8 cellular contexts compared by ENCODE assay signal in the genomic region with DNA sequence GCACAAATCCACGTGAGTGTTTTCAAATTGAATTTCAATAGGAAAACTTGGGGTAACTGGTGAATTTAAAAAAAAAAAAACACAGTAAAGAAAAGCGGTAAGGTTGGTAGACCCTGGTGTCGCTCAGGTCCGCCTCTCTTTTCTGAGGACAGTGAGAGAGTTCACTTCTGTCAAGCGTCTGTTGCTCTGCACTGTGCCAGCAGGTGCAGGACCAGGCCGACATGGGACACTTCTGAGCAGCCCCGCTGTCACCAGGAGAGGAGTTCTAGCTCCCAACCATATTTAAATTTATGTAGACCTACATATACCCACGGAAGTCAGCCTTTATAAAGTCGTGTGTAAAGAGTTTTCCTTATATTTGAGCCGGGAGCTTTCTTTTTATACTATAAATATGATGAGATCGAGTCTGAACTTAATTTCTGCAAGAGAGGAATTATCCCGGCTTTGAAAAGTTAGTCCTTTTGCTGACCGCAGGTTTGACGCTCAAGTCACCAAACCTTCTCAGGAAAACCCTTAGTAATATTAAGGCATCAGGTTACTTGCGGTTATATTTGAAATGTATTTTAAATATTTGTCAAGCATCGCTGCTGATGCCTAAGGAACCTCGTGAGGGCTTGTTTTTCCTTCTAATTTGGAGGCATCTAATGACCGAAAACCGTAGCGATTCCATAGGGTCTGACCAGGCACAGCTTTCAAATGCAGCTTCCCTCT. TPM values are rescaled to one million over a fixed set of nuclear protein-coding genes. Genes with fewer than 3 reads are reported as not detected.
DNase-seq lines count a peak whose midpoint lies in the region; ATAC-seq, FAIRE-seq and TF ChIP-seq lines count a peak whose summit lies in the region.

No MANE protein-coding gene starts in this region.

- H3K4me3 Mint-ChIP-seq in brain: peak overlapping the region; percentile 67 to 77 (median 73)

- H3K27me3 Mint-ChIP-seq in brain: peaks cover 63% of the 10 kb centered on the region

- DNase-seq in SK-N-MC (ENCODE audit: low read depth, low spot score) (no peak), NCI-H2196 treated with DMSO at 0.1 percent for 48 hours (lab: John Stamatoyannopoulos, UW; ENCODE audit: unreplicated experiment) (no peak), GM19238 (ENCODE audit: insufficient read length, low spot score) (no peak), frontal cortex (ENCODE audit: low spot score in 2 of 2) (no peak)

- H3F3A ChIP-seq in neural cell (ENCODE audit: insufficient read depth, low read length, poor library complexity, severe bottlenecking): no peaks in the 10 kb centered on the region

- H4K20me1 ChIP-seq in neural cell (ENCODE audit: insufficient read depth): no peaks in the 10 kb centered on the region

- TF ChIP-seq CTCF in brain (conservative IDR thresholded peaks at IDR 0.05): no peak
- no peak for TF ChIP-seq CTCF in neural cell (IDR thresholded peaks at IDR 0.05; ENCODE audit: poor library complexity, severe bottlenecking)

- H3K4me2 ChIP-seq in neural cell (ENCODE audit: low read length): no peak overlapping the region

- H3K9me2 ChIP-seq in neural cell (ENCODE audit: insufficient read depth, low read length): no peaks in the 10 kb centered on the region

- ATAC-seq in GM18861 (IDR thresholded peaks at IDR 0.05; ENCODE audit: unreplicated experiment) (peak; percentile 30), HG02798 (IDR thresholded peaks at IDR 0.05; ENCODE audit: poor library complexity, unreplicated experiment) (peak; percentile 46)

- H3K27ac Mint-ChIP-seq in brain: no peak overlapping the region

- H3K4me1 Mint-ChIP-seq in brain: peaks cover 7% of the 10 kb centered on the region

- H3K9me3 Mint-ChIP-seq in brain: peaks cover 0 to 9% (median 0%) of the 10 kb centered on the region in 5 experiments

- H3K9ac ChIP-seq in SK-N-MC (ENCODE audit: insufficient read length) (no peak overlapping the region), neural cell (ENCODE audit: low read length) (no peak overlapping the region)

- no peaks in the 10 kb centered on the region for H3K36me3 Mint-ChIP-seq in brain

- H3K36me3 ChIP-seq in SK-N-MC (ENCODE audit: insufficient read depth, low read length) (no peaks in the 10 kb centered on the region), neural cell (ENCODE audit: insufficient read depth, low read length) (no peaks in the 10 kb centered on the region)

- TF ChIP-seq RAD21 in neural cell (conservative IDR thresholded peaks at IDR 0.05): no peak

- FAIRE-seq in frontal cortex (lab: Jason Lieb, UNC): no peak

- no peak overlapping the region for H2AFZ ChIP-seq in neural cell (ENCODE audit: low read depth, low read length)

- H3K27me3 ChIP-seq in neural cell (ENCODE audit: insufficient read depth, low read depth, low read length): peaks cover 49% of the 10 kb centered on the region

- no peaks in the 10 kb centered on the region for H3K9me3 ChIP-seq in SK-N-MC (ENCODE audit: low read depth, low read length)
- no peaks in the 10 kb centered on the region for H3K9me3 ChIP-seq in neural cell (ENCODE audit: low read length)

- no peak for TF ChIP-seq EP300 in neural cell (conservative IDR thresholded peaks at IDR 0.05; ENCODE audit: poor library complexity, severe bottlenecking)

- no peaks in the 10 kb centered on the region for H3K79me2 ChIP-seq in neural cell (replicated peaks; ENCODE audit: insufficient read depth, low read length)

- H3K4me3 ChIP-seq in SK-N-MC (0 out of 2 replicates have a peak overlapping the region, but pooled peaks have one; percentile 38), neural cell (ENCODE audit: low read length) (peak overlapping the region; percentile 66)

- H3K27ac ChIP-seq in SK-N-MC: no peak overlapping the region
- no peak overlapping the region for H3K27ac ChIP-seq in neural cell (ENCODE audit: low read length)

TF ChIP-seq in neural cell, 6 proteins besides CTCF, POLR2A, EP300 and RAD21:
- TF ChIP-seq, protein P1, sequence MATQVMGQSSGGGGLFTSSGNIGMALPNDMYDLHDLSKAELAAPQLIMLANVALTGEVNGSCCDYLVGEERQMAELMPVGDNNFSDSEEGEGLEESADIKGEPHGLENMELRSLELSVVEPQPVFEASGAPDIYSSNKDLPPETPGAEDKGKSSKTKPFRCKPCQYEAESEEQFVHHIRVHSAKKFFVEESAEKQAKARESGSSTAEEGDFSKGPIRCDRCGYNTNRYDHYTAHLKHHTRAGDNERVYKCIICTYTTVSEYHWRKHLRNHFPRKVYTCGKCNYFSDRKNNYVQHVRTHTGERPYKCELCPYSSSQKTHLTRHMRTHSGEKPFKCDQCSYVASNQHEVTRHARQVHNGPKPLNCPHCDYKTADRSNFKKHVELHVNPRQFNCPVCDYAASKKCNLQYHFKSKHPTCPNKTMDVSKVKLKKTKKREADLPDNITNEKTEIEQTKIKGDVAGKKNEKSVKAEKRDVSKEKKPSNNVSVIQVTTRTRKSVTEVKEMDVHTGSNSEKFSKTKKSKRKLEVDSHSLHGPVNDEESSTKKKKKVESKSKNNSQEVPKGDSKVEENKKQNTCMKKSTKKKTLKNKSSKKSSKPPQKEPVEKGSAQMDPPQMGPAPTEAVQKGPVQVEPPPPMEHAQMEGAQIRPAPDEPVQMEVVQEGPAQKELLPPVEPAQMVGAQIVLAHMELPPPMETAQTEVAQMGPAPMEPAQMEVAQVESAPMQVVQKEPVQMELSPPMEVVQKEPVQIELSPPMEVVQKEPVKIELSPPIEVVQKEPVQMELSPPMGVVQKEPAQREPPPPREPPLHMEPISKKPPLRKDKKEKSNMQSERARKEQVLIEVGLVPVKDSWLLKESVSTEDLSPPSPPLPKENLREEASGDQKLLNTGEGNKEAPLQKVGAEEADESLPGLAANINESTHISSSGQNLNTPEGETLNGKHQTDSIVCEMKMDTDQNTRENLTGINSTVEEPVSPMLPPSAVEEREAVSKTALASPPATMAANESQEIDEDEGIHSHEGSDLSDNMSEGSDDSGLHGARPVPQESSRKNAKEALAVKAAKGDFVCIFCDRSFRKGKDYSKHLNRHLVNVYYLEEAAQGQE (IDR thresholded peaks at IDR 0.05; ENCODE audit: borderline replicate concordance): no peak
- TF ChIP-seq SMC3 (conservative IDR thresholded peaks at IDR 0.05; ENCODE audit: poor library complexity) (no peak), EZH2 (IDR thresholded peaks at IDR 0.05; ENCODE audit: borderline replicate concordance, insufficient read depth, low read length, poor library complexity, severe bottlenecking) (no peak)

RNA-seq across cellular contexts. Expression of a gene that starts 0.6 kb away (rescaled TPM):
- 0.42 TPM for polyA plus RNA-seq in brain (ENCODE audit: insufficient read depth, low read depth, low replicate concordance)
- 0.24 and 0.40 TPM in 2 replicates for polyA plus RNA-seq in neural cell
- 1.7 and 3.4 TPM in 2 replicates for polyA minus RNA-seq in neural cell
- total RNA-seq in frontal cortex: 1.2 TPM
